ENCODE assay signal across 8 cellular contexts in genomic region chr10:131928248-131929095, GRCh38. TPM values are rescaled to one million over a fixed set of nuclear protein-coding genes. Genes with fewer than 3 reads are reported as not detected.
A peak's percentile ranks its signal among the peaks of the same experiment; 100 is the strongest.
DNase-seq lines count a peak whose midpoint lies in the region; ATAC-seq and TF ChIP-seq lines count a peak whose summit lies in the region.

No MANE protein-coding gene starts in this region.

- H3K4me3 ChIP-seq in DND-41 (ENCODE audit: low read depth in 1 of 2, low read length in 2 of 2) (no peak overlapping the region), skeletal muscle tissue (ENCODE audit: low read length in 3 of 3) (no peak overlapping the region)

- H3K27me3 Mint-ChIP-seq in activated naive CD8-positive, alpha-beta T cell treated with anti-CD3 and anti-CD28 coated beads, Interleukin-2, amount 50 U/mL, for 24 hours = no peaks in the 10 kb centered on the region

- H3K9ac ChIP-seq in DND-41 (ENCODE audit: low read depth, low read length) = no peak overlapping the region
- H3K9ac ChIP-seq in skeletal muscle tissue (ENCODE audit: low read depth in 1 of 3, low read length in 3 of 3) = no peak overlapping the region

- H3K36me3 Mint-ChIP-seq in activated naive CD8-positive, alpha-beta T cell treated with anti-CD3 and anti-CD28 coated beads, Interleukin-2, amount 50 U/mL, for 24 hours (ENCODE audit: low read depth) = peaks cover 28% of the 10 kb centered on the region

- no peak for ATAC-seq in DND-41 (ENCODE audit: insufficient read depth, low read depth)
- ATAC-seq in GM21390 (IDR thresholded peaks at IDR 0.05; ENCODE audit: unreplicated experiment) = peak; percentile 81
- peak; percentile 91 for ATAC-seq in activated naive CD8-positive, alpha-beta T cell treated with anti-CD3 and anti-CD28 coated beads, Interleukin-2, amount 50 U/mL, for 24 hours
- ATAC-seq in HG03521 (IDR thresholded peaks at IDR 0.05; ENCODE audit: unreplicated experiment) = no peak

- H3K4me1 ChIP-seq in DND-41 (ENCODE audit: insufficient read depth, low read length) = no peaks in the 10 kb centered on the region
- peaks cover 16 to 51% (median 36%) of the 10 kb centered on the region in 3 donors for H3K4me1 ChIP-seq in skeletal muscle tissue (ENCODE audit: control insufficient read depth in 3 of 3, insufficient read depth in 3 of 3, low read length in 3 of 3)

- DNase-seq in DND-41 (no peak), HT1080 (ENCODE audit: low read depth) (peak; percentile 28), NCI-H2107 (lab: John Stamatoyannopoulos, UW) (no peak), cerebellum (ENCODE audit: low spot score) (no peak)
- DNase-seq in activated naive CD8-positive, alpha-beta T cell treated with anti-CD3 and anti-CD28 coated beads, Interleukin-2, amount 50 U/mL, for 24 hours = peak; percentile 71

- H3K36me3 ChIP-seq in DND-41 (ENCODE audit: insufficient read depth, low read length) (peaks cover 10% of the 10 kb centered on the region), skeletal muscle tissue (ENCODE audit: control insufficient read depth in 3 of 3, insufficient read depth in 3 of 3, low read length in 3 of 3) (peaks cover 0 to 3% (median 2%) of the 10 kb centered on the region in 3 donors)

- peaks cover 7% of the 10 kb centered on the region for H3K9me3 Mint-ChIP-seq in activated naive CD8-positive, alpha-beta T cell treated with anti-CD3 and anti-CD28 coated beads, Interleukin-2, amount 50 U/mL, for 24 hours

- H3K4me2 ChIP-seq in DND-41 (ENCODE audit: insufficient read depth, low read length) = no peak overlapping the region

- peak overlapping the region; percentile 64 for H3K4me3 Mint-ChIP-seq in activated naive CD8-positive, alpha-beta T cell treated with anti-CD3 and anti-CD28 coated beads, Interleukin-2, amount 50 U/mL, for 24 hours

- H3K27me3 ChIP-seq in DND-41 (ENCODE audit: insufficient read depth, low read length, poor library complexity) = no peaks in the 10 kb centered on the region
- no peaks in the 10 kb centered on the region for H3K27me3 ChIP-seq in skeletal muscle tissue (ENCODE audit: control insufficient read depth in 3 of 3, insufficient read depth in 3 of 3, low read length in 3 of 3)

- peak overlapping the region; percentile 87 for H3K27ac Mint-ChIP-seq in activated naive CD8-positive, alpha-beta T cell treated with anti-CD3 and anti-CD28 coated beads, Interleukin-2, amount 50 U/mL, for 24 hours

- H4K20me1 ChIP-seq in DND-41 (ENCODE audit: insufficient read depth, low read length) = peaks cover 82% of the 10 kb centered on the region

- H3K4me1 Mint-ChIP-seq in activated naive CD8-positive, alpha-beta T cell treated with anti-CD3 and anti-CD28 coated beads, Interleukin-2, amount 50 U/mL, for 24 hours = peaks cover 69% of the 10 kb centered on the region

- no peak for TF ChIP-seq CTCF in DND-41 (IDR thresholded peaks at IDR 0.05; ENCODE audit: borderline replicate concordance, extremely low read depth, low read length, poor library complexity, severe bottlenecking)

- H3K79me2 ChIP-seq in DND-41 (ENCODE audit: insufficient read depth, low read length) = peaks cover 100% of the 10 kb centered on the region

- no peak overlapping the region for H2AFZ ChIP-seq in DND-41 (ENCODE audit: low read depth, low read length)

- peak overlapping the region; percentile 23; the same call in 1 of the 2 replicates for H3K27ac ChIP-seq in DND-41 (ENCODE audit: low read length)
- peak overlapping the region; percentile 16 for H3K27ac ChIP-seq in skeletal muscle tissue (ENCODE audit: low read depth, low read length)

- peaks cover 2% of the 10 kb centered on the region for H3K9me3 ChIP-seq in DND-41 (ENCODE audit: insufficient read depth, low read length, severe bottlenecking)
- H3K9me3 ChIP-seq in skeletal muscle tissue (ENCODE audit: control insufficient read depth in 3 of 3, low read length in 3 of 3) = no peaks in the 10 kb centered on the region

RNA-seq across cellular contexts. Expression of gene PPP2R2D, which starts 27.7 kb away (rescaled TPM):
- total RNA-seq in HT1080 (2014; rRNA removed; shearing (Covaris generic)) = 30.1 and 31.5 TPM in 2 replicates
- 19.3 and 20.9 TPM in 2 replicates for polyA plus RNA-seq in HT1080 (2015; cell fraction: cytosol; rRNA removed)
- 18.8 and 23.8 TPM in 2 replicates for polyA plus RNA-seq in HT1080 (2015; cell fraction: nucleus; rRNA removed)
- 27.1 TPM for total RNA-seq in skeletal muscle tissue
- total RNA-seq in cerebellum = 51.1 TPM

RNA-seq across cellular contexts. Expression of gene BNIP3, which starts 53.3 kb away (rescaled TPM):
- 94.8 and 105 TPM in 2 replicates for total RNA-seq in HT1080 (2014; rRNA removed; shearing (Covaris generic))
- 253 and 325 TPM in 2 replicates for polyA plus RNA-seq in HT1080 (2015; cell fraction: cytosol; rRNA removed)
- polyA plus RNA-seq in HT1080 (2015; cell fraction: nucleus; rRNA removed) = 128 and 143 TPM in 2 replicates
- total RNA-seq in skeletal muscle tissue = 20.9 TPM
- 31.1 TPM for total RNA-seq in cerebellum

Comparison
In these comparisons a context has a peak if more than half of its experiments do, and no peak if none do; other contexts are left out.
1. ATAC-seq: peak in GM21390 (single experiment) and activated naive CD8-positive, alpha-beta T cell treated with anti-CD3 and anti-CD28 coated beads, Interleukin-2, amount 50 U/mL, for 24 hours (single experiment); none in DND-41 (single experiment) and HG03521 (single experiment).
2. DNase-seq: peak in HT1080 (single experiment) and activated naive CD8-positive, alpha-beta T cell treated with anti-CD3 and anti-CD28 coated beads, Interleukin-2, amount 50 U/mL, for 24 hours (single experiment); none in DND-41 (single experiment), NCI-H2107 (single experiment) and cerebellum (single experiment).